2 cellular contexts compared by ENCODE assay signal in the genomic region with DNA sequence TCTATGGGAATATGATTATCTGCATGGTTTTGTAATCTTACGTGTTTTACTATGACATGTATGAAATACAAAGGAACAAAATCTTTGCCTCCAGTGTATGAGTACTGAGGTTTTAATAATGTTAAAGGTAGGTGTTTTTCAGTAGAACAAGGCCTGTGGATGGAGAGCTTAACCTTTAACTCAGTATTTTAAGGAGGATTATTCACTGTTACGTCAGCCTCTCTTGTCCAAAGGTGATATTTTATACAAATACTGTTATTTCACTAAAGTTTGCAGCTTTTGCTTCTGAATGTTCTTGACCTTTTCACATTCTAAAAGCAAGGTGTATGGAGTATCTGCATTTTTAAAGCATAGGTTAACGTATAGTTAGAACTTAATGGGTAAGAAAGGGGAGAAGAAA.
TF ChIP-seq lines count a peak whose summit lies in the region.

No MANE protein-coding gene starts in this region.

TF ChIP-seq in SK-N-SH, 30 proteins besides CTCF, POLR2A, EP300 and RAD21 (continued from another document):
- TF ChIP-seq, protein P1, sequence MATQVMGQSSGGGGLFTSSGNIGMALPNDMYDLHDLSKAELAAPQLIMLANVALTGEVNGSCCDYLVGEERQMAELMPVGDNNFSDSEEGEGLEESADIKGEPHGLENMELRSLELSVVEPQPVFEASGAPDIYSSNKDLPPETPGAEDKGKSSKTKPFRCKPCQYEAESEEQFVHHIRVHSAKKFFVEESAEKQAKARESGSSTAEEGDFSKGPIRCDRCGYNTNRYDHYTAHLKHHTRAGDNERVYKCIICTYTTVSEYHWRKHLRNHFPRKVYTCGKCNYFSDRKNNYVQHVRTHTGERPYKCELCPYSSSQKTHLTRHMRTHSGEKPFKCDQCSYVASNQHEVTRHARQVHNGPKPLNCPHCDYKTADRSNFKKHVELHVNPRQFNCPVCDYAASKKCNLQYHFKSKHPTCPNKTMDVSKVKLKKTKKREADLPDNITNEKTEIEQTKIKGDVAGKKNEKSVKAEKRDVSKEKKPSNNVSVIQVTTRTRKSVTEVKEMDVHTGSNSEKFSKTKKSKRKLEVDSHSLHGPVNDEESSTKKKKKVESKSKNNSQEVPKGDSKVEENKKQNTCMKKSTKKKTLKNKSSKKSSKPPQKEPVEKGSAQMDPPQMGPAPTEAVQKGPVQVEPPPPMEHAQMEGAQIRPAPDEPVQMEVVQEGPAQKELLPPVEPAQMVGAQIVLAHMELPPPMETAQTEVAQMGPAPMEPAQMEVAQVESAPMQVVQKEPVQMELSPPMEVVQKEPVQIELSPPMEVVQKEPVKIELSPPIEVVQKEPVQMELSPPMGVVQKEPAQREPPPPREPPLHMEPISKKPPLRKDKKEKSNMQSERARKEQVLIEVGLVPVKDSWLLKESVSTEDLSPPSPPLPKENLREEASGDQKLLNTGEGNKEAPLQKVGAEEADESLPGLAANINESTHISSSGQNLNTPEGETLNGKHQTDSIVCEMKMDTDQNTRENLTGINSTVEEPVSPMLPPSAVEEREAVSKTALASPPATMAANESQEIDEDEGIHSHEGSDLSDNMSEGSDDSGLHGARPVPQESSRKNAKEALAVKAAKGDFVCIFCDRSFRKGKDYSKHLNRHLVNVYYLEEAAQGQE (IDR thresholded peaks at IDR 0.05; ENCODE audit: low read depth, low read length): no peak
- no peak for TF ChIP-seq GABPA (IDR thresholded peaks at IDR 0.05; ENCODE audit: low read depth)
- no peak for TF ChIP-seq USF1 (IDR thresholded peaks at IDR 0.05; ENCODE audit: borderline replicate concordance, low read depth)
- TF ChIP-seq MXI1 (IDR thresholded peaks at IDR 0.05; ENCODE audit: low read depth, low read length): no peak
- TF ChIP-seq SIN3A (IDR thresholded peaks at IDR 0.05; ENCODE audit: borderline replicate concordance, low read depth, low read length): no peak
- TF ChIP-seq TAF1 (IDR thresholded peaks at IDR 0.05; ENCODE audit: borderline replicate concordance, low read depth, low read length): no peak
- TF ChIP-seq, protein P2, sequence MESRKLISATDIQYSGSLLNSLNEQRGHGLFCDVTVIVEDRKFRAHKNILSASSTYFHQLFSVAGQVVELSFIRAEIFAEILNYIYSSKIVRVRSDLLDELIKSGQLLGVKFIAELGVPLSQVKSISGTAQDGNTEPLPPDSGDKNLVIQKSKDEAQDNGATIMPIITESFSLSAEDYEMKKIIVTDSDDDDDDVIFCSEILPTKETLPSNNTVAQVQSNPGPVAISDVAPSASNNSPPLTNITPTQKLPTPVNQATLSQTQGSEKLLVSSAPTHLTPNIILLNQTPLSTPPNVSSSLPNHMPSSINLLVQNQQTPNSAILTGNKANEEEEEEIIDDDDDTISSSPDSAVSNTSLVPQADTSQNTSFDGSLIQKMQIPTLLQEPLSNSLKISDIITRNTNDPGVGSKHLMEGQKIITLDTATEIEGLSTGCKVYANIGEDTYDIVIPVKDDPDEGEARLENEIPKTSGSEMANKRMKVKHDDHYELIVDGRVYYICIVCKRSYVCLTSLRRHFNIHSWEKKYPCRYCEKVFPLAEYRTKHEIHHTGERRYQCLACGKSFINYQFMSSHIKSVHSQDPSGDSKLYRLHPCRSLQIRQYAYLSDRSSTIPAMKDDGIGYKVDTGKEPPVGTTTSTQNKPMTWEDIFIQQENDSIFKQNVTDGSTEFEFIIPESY (IDR thresholded peaks at IDR 0.05; ENCODE audit: borderline replicate concordance, low read depth): no peak

TF ChIP-seq in SK-N-SH treated with all-trans-retinoic acid at 6 μM for 48 hours, 23 proteins besides CTCF, POLR2A, EP300 and RAD21 (continued from another document):
- TF ChIP-seq TCF4 (CRISPR knock-in tag; IDR thresholded peaks at IDR 0.05; ENCODE audit: borderline replicate concordance) (no peak), TSHZ2 (CRISPR knock-in tag; IDR thresholded peaks at IDR 0.05) (no peak), ARNTL (CRISPR knock-in tag; IDR thresholded peaks at IDR 0.05; ENCODE audit: borderline replicate concordance, low read depth) (no peak), CREB5 (CRISPR knock-in tag; IDR thresholded peaks at IDR 0.05; ENCODE audit: low read depth) (no peak), ZFP3 (CRISPR knock-in tag; IDR thresholded peaks at IDR 0.05) (no peak), ZFP30 (CRISPR knock-in tag; IDR thresholded peaks at IDR 0.05) (no peak), ESRRG (CRISPR knock-in tag; IDR thresholded peaks at IDR 0.05) (no peak), GLIS3 (CRISPR knock-in tag; IDR thresholded peaks at IDR 0.05) (no peak), ZNF70 (CRISPR knock-in tag; IDR thresholded peaks at IDR 0.05) (no peak), BACH2 (CRISPR knock-in tag; IDR thresholded peaks at IDR 0.05; ENCODE audit: borderline replicate concordance) (no peak), RARB (CRISPR knock-in tag; IDR thresholded peaks at IDR 0.05) (no peak), OSR1 (CRISPR knock-in tag; IDR thresholded peaks at IDR 0.05) (no peak), ZNF8 (CRISPR knock-in tag; IDR thresholded peaks at IDR 0.05) (no peak)
- TF ChIP-seq, protein P3, sequence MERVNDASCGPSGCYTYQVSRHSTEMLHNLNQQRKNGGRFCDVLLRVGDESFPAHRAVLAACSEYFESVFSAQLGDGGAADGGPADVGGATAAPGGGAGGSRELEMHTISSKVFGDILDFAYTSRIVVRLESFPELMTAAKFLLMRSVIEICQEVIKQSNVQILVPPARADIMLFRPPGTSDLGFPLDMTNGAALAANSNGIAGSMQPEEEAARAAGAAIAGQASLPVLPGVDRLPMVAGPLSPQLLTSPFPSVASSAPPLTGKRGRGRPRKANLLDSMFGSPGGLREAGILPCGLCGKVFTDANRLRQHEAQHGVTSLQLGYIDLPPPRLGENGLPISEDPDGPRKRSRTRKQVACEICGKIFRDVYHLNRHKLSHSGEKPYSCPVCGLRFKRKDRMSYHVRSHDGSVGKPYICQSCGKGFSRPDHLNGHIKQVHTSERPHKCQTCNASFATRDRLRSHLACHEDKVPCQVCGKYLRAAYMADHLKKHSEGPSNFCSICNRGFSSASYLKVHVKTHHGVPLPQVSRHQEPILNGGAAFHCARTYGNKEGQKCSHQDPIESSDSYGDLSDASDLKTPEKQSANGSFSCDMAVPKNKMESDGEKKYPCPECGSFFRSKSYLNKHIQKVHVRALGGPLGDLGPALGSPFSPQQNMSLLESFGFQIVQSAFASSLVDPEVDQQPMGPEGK (CRISPR knock-in tag; IDR thresholded peaks at IDR 0.05; ENCODE audit: borderline replicate concordance): no peak
